8 cellular contexts compared by ENCODE assay signal in the genomic region with DNA sequence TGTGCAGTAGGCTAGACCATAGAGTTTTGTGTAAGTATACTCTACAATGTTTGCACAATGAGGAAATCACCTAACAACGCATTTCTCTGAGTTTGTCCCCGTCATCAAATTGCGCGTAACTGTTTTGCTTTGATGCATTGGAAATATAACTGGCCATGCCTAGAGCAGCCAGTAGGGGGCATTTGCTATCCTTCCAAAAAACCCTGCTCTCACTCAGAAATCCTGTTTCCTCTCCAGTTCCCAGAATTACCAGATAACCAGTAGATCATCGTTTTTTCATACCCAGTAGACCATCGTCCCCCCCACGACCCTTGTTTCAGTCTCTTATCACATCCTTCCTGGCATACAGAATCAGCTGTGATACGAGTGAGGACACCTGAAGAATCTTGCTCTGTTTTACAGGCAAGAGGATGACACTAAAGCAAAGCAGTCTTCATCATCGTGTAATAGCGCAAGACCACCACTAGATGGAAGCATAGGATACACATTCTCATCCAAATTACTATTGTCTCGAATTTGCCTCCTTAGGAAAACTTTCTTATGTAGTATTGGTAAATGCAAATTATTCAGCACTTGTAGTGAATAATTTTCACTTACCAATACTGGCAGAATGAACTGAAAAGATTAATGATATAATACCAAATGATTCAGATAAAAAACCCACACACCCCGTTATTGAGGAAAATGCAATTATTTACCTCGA. TPM values are rescaled to one million over a fixed set of nuclear protein-coding genes. Genes with fewer than 3 reads are reported as not detected.
DNase-seq lines count a peak whose midpoint lies in the region; ATAC-seq and TF ChIP-seq lines count a peak whose summit lies in the region.

No MANE protein-coding gene starts in this region.

- H2BK5ac ChIP-seq in mesendoderm (ENCODE audit: low read length) = no peak overlapping the region

- no peak overlapping the region for H3K23ac ChIP-seq in mesendoderm (ENCODE audit: low read length)

- POLR2A ChIA-PET in activated CD8-positive, alpha-beta T cell treated with anti-CD3 and anti-CD28 coated beads for 36 hours (lab: Charles Lee) = interaction anchor here (0.7 kb wide), 1 partner anchor 1790 kb away, joined by 4 read pairs; no protein-coding TSS in a partner anchor

- H3K4me3 ChIP-seq in HL-60 (replicated peaks; ENCODE audit: insufficient read depth, low read length) = peak overlapping the region; percentile 37
- H3K4me3 ChIP-seq in effector memory CD4-positive, alpha-beta T cell (ENCODE audit: insufficient read depth, low read depth, low read length, poor library complexity, severe bottlenecking) = peak overlapping the region; percentile 39
- peak overlapping the region; percentile 8 for H3K4me3 ChIP-seq in mesendoderm (ENCODE audit: low read length)

- H3K36me3 Mint-ChIP-seq in activated CD8-positive, alpha-beta T cell treated with anti-CD3 and anti-CD28 coated beads for 36 hours (ENCODE audit: low read depth) = no peaks in the 10 kb centered on the region

- H3K9ac ChIP-seq in mesendoderm (ENCODE audit: low read length) = peak overlapping the region; percentile 61

- peak; percentile 68 for TF ChIP-seq CTCF in HL-60 (IDR thresholded peaks at IDR 0.05; ENCODE audit: insufficient read depth, low read length)
- peak; percentile 98 for TF ChIP-seq CTCF in activated CD8-positive, alpha-beta T cell treated with anti-CD3 and anti-CD28 coated beads for 36 hours (IDR thresholded peaks at IDR 0.05)

- ATAC-seq in GM19468 (IDR thresholded peaks at IDR 0.05; ENCODE audit: extremely low read depth, unreplicated experiment) = peak; percentile 66
- ATAC-seq in activated CD8-positive, alpha-beta T cell treated with anti-CD3 and anti-CD28 coated beads for 36 hours = peak; percentile 96

- H3K4ac ChIP-seq in mesendoderm (ENCODE audit: low read depth, low read length) = no peak overlapping the region

- no peaks in the 10 kb centered on the region for H3K36me3 ChIP-seq in effector memory CD4-positive, alpha-beta T cell (ENCODE audit: control insufficient read depth, insufficient read depth, low read length)
- no peaks in the 10 kb centered on the region for H3K36me3 ChIP-seq in mesendoderm (ENCODE audit: control insufficient read depth, insufficient read depth, low read length)

- no peak overlapping the region for H2BK120ac ChIP-seq in mesendoderm (ENCODE audit: low read depth, low read length)

- peak overlapping the region; percentile 80 for H3K4me2 ChIP-seq in mesendoderm (ENCODE audit: low read length)

- no peaks in the 10 kb centered on the region for H3K79me1 ChIP-seq in mesendoderm (ENCODE audit: low read length)

- peak overlapping the region; percentile 71 for H3K56ac ChIP-seq in mesendoderm (ENCODE audit: low read length)

- CTCF ChIA-PET in activated CD8-positive, alpha-beta T cell treated with anti-CD3 and anti-CD28 coated beads for 36 hours (lab: Charles Lee) = interaction anchor here (0.7 to 4.5 kb wide), 33 partner anchors 8 to 779 kb away, joined by 3 to 42 read pairs (median 4); partner anchors contain the start of genes ARL6 and CRYBG3

- H3K27ac ChIP-seq in HL-60 (replicated peaks) (peak overlapping the region; percentile 10; the same call in 1 of the 2 replicates), mesendoderm (ENCODE audit: low read depth, low read length) (no peak overlapping the region)
- H3K27ac ChIP-seq in effector memory CD4-positive, alpha-beta T cell (ENCODE audit: insufficient read depth, low read length, poor library complexity, severe bottlenecking) = peak overlapping the region; percentile 84

- H3K9me3 Mint-ChIP-seq in activated CD8-positive, alpha-beta T cell treated with anti-CD3 and anti-CD28 coated beads for 36 hours = peaks cover 5% of the 10 kb centered on the region

- H3K27ac Mint-ChIP-seq in activated CD8-positive, alpha-beta T cell treated with anti-CD3 and anti-CD28 coated beads for 36 hours = peak overlapping the region; percentile 90

- WGBS in mesendoderm (ENCODE audit: extremely low coverage, insufficient coverage, low lambda C conversion rate) = no CpG with 5 or more reads among the region's 13 CpGs

- no peaks in the 10 kb centered on the region for H3K27me3 ChIP-seq in HL-60 (ENCODE audit: insufficient read depth, poor library complexity, severe bottlenecking)
- H3K27me3 ChIP-seq in effector memory CD4-positive, alpha-beta T cell (replicated peaks; ENCODE audit: control insufficient read depth, insufficient read depth, low read length, poor library complexity, severe bottlenecking) = no peaks in the 10 kb centered on the region
- H3K27me3 ChIP-seq in mesendoderm (ENCODE audit: insufficient read depth, low read length, poor library complexity) = no peaks in the 10 kb centered on the region

- peak overlapping the region; percentile 73 for H3K4me3 Mint-ChIP-seq in activated CD8-positive, alpha-beta T cell treated with anti-CD3 and anti-CD28 coated beads for 36 hours

- peaks cover 9% of the 10 kb centered on the region for H3K4me1 Mint-ChIP-seq in activated CD8-positive, alpha-beta T cell treated with anti-CD3 and anti-CD28 coated beads for 36 hours (ENCODE audit: low read depth)

- H3K27me3 Mint-ChIP-seq in activated CD8-positive, alpha-beta T cell treated with anti-CD3 and anti-CD28 coated beads for 36 hours = peaks cover 17% of the 10 kb centered on the region

- H4K5ac ChIP-seq in mesendoderm (ENCODE audit: low read length) = no peak overlapping the region

- no peaks in the 10 kb centered on the region for H3K4me1 ChIP-seq in effector memory CD4-positive, alpha-beta T cell (ENCODE audit: control insufficient read depth, insufficient read depth, low read length, poor library complexity, severe bottlenecking)
- no peaks in the 10 kb centered on the region for H3K4me1 ChIP-seq in mesendoderm (ENCODE audit: control insufficient read depth, low read depth, low read length)

- no peaks in the 10 kb centered on the region for H3K9me3 ChIP-seq in effector memory CD4-positive, alpha-beta T cell (ENCODE audit: control insufficient read depth, low read length)

- H4K8ac ChIP-seq in mesendoderm (ENCODE audit: low read depth, low read length) = no peak overlapping the region

- H2BK15ac ChIP-seq in mesendoderm (replicated peaks; ENCODE audit: low read depth) = no peak overlapping the region

- intact Hi-C loops in activated CD8-positive, alpha-beta T cell treated with anti-CD3 and anti-CD28 coated beads for 36 hours (cut with micrococcal nuclease) = loop anchor here (1.0 to 5.0 kb wide), 6 partner anchors 148 to 773 kb away; partner anchors contain the start of gene CLDND1

- no peak overlapping the region for H2AK5ac ChIP-seq in mesendoderm (ENCODE audit: low read length)

- H3K18ac ChIP-seq in mesendoderm (ENCODE audit: low read length) = peak overlapping the region; percentile 92

- peak; percentile 76 for DNase-seq in COLO829 (ENCODE audit: low spot score)
- DNase-seq in HL-60 (ENCODE audit: low read depth in 1 of 2, low spot score in 1 of 2) = peak; percentile 45 to 75
- DNase-seq in NCI-H82 (lab: John Stamatoyannopoulos, UW) = peak; percentile 94
- peak; percentile 90 for DNase-seq in activated CD8-positive, alpha-beta T cell treated with anti-CD3 and anti-CD28 coated beads for 36 hours
- peak; percentile 28 to 63 (median 62) for DNase-seq in effector memory CD4-positive, alpha-beta T cell
- peak; percentile 91 for DNase-seq in mesendoderm
- peak; percentile 2 to 41 for DNase-seq in stimulated activated CD8-positive, alpha-beta memory T cell treated with anti-CD3 and anti-CD28 coated beads, Interleukin-15, amount 100 ng/mL, for 4 hours (ENCODE audit: low read depth in 2 of 2)

- H3K79me2 ChIP-seq in mesendoderm (ENCODE audit: control insufficient read depth, insufficient read depth, low read length) = no peaks in the 10 kb centered on the region

RNA-seq across cellular contexts. Expression of gene GABRR3, which starts 4.4 kb away (rescaled TPM):
- total RNA-seq in activated CD8-positive, alpha-beta T cell treated with anti-CD3 and anti-CD28 coated beads for 36 hours = not detected
- polyA plus RNA-seq in mesendoderm (2013, experiment 1 of 2) = not detected
- under 0.01 TPM for polyA plus RNA-seq in mesendoderm (2013, experiment 2 of 2)

RNA-seq across cellular contexts. Expression of gene OR5AC2, which starts 47.5 kb away (rescaled TPM):
- total RNA-seq in activated CD8-positive, alpha-beta T cell treated with anti-CD3 and anti-CD28 coated beads for 36 hours = not detected
- not detected for polyA plus RNA-seq in mesendoderm (2013, experiment 1 of 2)
- polyA plus RNA-seq in mesendoderm (2013, experiment 2 of 2) = not detected

Comparison
In these comparisons a context has a peak if more than half of its experiments do, and no peak if none do; other contexts are left out.
1. DNase-seq: peak in every context shown above with its lines; median percentile 94 in NCI-H82; 91 in mesendoderm; 90 in activated CD8-positive, alpha-beta T cell treated with anti-CD3 and anti-CD28 coated beads for 36 hours; 76 in COLO829; 62 in effector memory CD4-positive, alpha-beta T cell; 60 in HL-60; 22 in stimulated activated CD8-positive, alpha-beta memory T cell treated with anti-CD3 and anti-CD28 coated beads, Interleukin-15, amount 100 ng/mL, for 4 hours.